33 cellular contexts compared by ENCODE assay signal in genomic region chr6:6861995-6862394, GRCh38.
"Had no signal": no experiment of that assay in that cellular context is flagged by ENCODE, and none has a peak within 500 bp of the region (broad histone marks: within the 10 kb centered on the region; RNA-seq: fewer than 3 reads in every experiment).

No MANE protein-coding gene starts in this region.

- DNase-seq: activated B cell treated with CpG ODN at 0.5 μM for 24 hours; activated CD4-positive, alpha-beta T cell treated with anti-CD3 and anti-CD28 coated beads for 48 hours; activated CD4-positive, alpha-beta T cell treated with anti-CD3 and anti-CD28 coated beads, Interleukin-2, amount 50 U/mL, for 1 hour; activated CD4-positive, alpha-beta T cell treated with anti-CD3 and anti-CD28 coated beads, Interleukin-2, amount 50 U/mL, for 48 hours; activated CD8-positive, alpha-beta memory T cell treated with anti-CD3 and anti-CD28 coated beads for 24 hours; activated CD8-positive, alpha-beta T cell treated with anti-CD3 and anti-CD28 coated beads for 36 hours; activated effector memory CD4-positive, alpha-beta T cell treated with anti-CD3 and anti-CD28 coated beads, Interleukin-2, amount 50 U/mL, for 16 hours; activated naive CD4-positive, alpha-beta T cell treated with anti-CD3 and anti-CD28 coated beads for 36 hours; activated naive CD8-positive, alpha-beta T cell treated with anti-CD3 and anti-CD28 coated beads, Interleukin-2, amount 10 ng/mL, durations not matched to agents 7 days and 5 days; activated T-cell treated with anti-CD3 and anti-CD28 coated beads, Interleukin-2, amount 50 U/mL, for 4 hours; central memory CD4-positive, alpha-beta T cell; cerebellar nuclear complex; dermis blood vessel endothelial cell; effector CD4-positive, alpha-beta T cell; effector memory CD8-positive, alpha-beta T cell; erythroblast; foreskin keratinocyte; gastrocnemius medialis; glutamatergic neuron; T-helper 1 cell; T-helper 17 cell; T1000 had no signal

- ATAC-seq: activated CD4-positive, CD25-positive, alpha-beta regulatory T cell treated with anti-CD3 and anti-CD28 coated beads, Interleukin-2, amount 50 U/mL, for 24 hours; activated CD8-positive, alpha-beta T cell treated with anti-CD3 and anti-CD28 coated beads for 36 hours; activated T-cell treated with anti-CD3 and anti-CD28 coated beads, Interleukin-2, amount 50 U/mL, for 4 hours; effector memory CD8-positive, alpha-beta T cell; foreskin keratinocyte; gastrocnemius medialis; T-helper 17 cell had no signal

- H3K36me3 Mint-ChIP-seq: activated naive CD4-positive, alpha-beta T cell treated with anti-CD3 and anti-CD28 coated beads, Interleukin-2, amount 50 U/mL, for 24 hours; activated naive CD8-positive, alpha-beta T cell treated with anti-CD3 and anti-CD28 coated beads, Interleukin-2, amount 10 ng/mL, durations not matched to agents 7 days and 5 days; brain had no signal

- H3K27me3 Mint-ChIP-seq: activated CD8-positive, alpha-beta T cell treated with anti-CD3 and anti-CD28 coated beads for 36 hours; activated naive CD4-positive, alpha-beta T cell treated with anti-CD3 and anti-CD28 coated beads, Interleukin-2, amount 50 U/mL, for 24 hours had no signal

- H3K4me3 Mint-ChIP-seq: activated B cell treated with CpG ODN at 0.5 μM for 24 hours; activated CD8-positive, alpha-beta T cell treated with anti-CD3 and anti-CD28 coated beads for 36 hours; activated naive CD4-positive, alpha-beta T cell treated with anti-CD3 and anti-CD28 coated beads for 36 hours; activated naive CD4-positive, alpha-beta T cell treated with anti-CD3 and anti-CD28 coated beads, Interleukin-2, amount 50 U/mL, for 24 hours; activated naive CD8-positive, alpha-beta T cell treated with anti-CD3 and anti-CD28 coated beads, Interleukin-2, amount 10 ng/mL, durations not matched to agents 7 days and 5 days; activated T-cell treated with anti-CD3 and anti-CD28 coated beads, Interleukin-2, amount 50 U/mL, for 4 hours; brain; effector memory CD8-positive, alpha-beta T cell; T-helper 17 cell; T-helper 2 cell treated with Interferon-gamma antibody and Interleukin-4, amounts not matched to agents 5 μg/mL and 100 μg/mL, for 36 hours had no signal

- H3K9me3 ChIP-seq: ascending aorta, breast epithelium, esophagus muscularis mucosa, gastrocnemius medialis had no signal

- H3K4me3 ChIP-seq: ascending aorta, breast epithelium, cardiac muscle cell, coronary artery, esophagus muscularis mucosa, gastrocnemius medialis had no signal

- H3K4me1 Mint-ChIP-seq: T-helper 17 cell had no signal

- H3K9me3 Mint-ChIP-seq: activated B cell treated with CpG ODN at 0.5 μM for 24 hours; activated CD8-positive, alpha-beta T cell treated with anti-CD3 and anti-CD28 coated beads for 36 hours; activated naive CD4-positive, alpha-beta T cell treated with anti-CD3 and anti-CD28 coated beads for 36 hours; activated naive CD4-positive, alpha-beta T cell treated with anti-CD3 and anti-CD28 coated beads, Interleukin-2, amount 50 U/mL, for 24 hours; activated naive CD8-positive, alpha-beta T cell treated with anti-CD3 and anti-CD28 coated beads, Interleukin-2, amount 10 ng/mL, durations not matched to agents 7 days and 5 days; activated T-cell treated with anti-CD3 and anti-CD28 coated beads, Interleukin-2, amount 50 U/mL, for 4 hours; activated T-helper 2 cell treated with anti-CD3 and anti-CD28 coated beads, Interferon-gamma antibody, Interleukin-2, Interleukin-4, amounts not matched to agents 10 μg/mL and 5 μg/mL and 100 μg/mL, durations not matched to agents 14 hours and 24 hours and 36 hours; effector memory CD8-positive, alpha-beta T cell; T-helper 2 cell treated with Interferon-gamma antibody and Interleukin-4, amounts not matched to agents 5 μg/mL and 100 μg/mL, for 36 hours had no signal

- H3K27me3 ChIP-seq: ascending aorta, breast epithelium, cardiac muscle cell, foreskin keratinocyte, gastrocnemius medialis had no signal

- H3K36me3 ChIP-seq: ascending aorta, breast epithelium, cardiac muscle cell, esophagus muscularis mucosa, gastrocnemius medialis, WERI-Rb-1 had no signal

- H3K27ac Mint-ChIP-seq: activated B cell treated with CpG ODN at 0.5 μM for 24 hours; activated CD8-positive, alpha-beta T cell treated with anti-CD3 and anti-CD28 coated beads for 36 hours; activated naive CD4-positive, alpha-beta T cell treated with anti-CD3 and anti-CD28 coated beads for 36 hours; activated naive CD4-positive, alpha-beta T cell treated with anti-CD3 and anti-CD28 coated beads, Interleukin-2, amount 50 U/mL, for 24 hours; activated naive CD8-positive, alpha-beta T cell treated with anti-CD3 and anti-CD28 coated beads, Interleukin-2, amount 10 ng/mL, durations not matched to agents 7 days and 5 days; activated T-helper 2 cell treated with anti-CD3 and anti-CD28 coated beads, Interferon-gamma antibody, Interleukin-2, Interleukin-4, amounts not matched to agents 10 μg/mL and 5 μg/mL and 100 μg/mL, durations not matched to agents 14 hours and 24 hours and 36 hours; brain; effector memory CD8-positive, alpha-beta T cell; T-helper 17 cell; T-helper 2 cell treated with Interferon-gamma antibody and Interleukin-4, amounts not matched to agents 5 μg/mL and 100 μg/mL, for 36 hours had no signal

- H3K27ac ChIP-seq: ascending aorta, breast epithelium, cardiac muscle cell, coronary artery, esophagus muscularis mucosa, foreskin keratinocyte, gastrocnemius medialis, WERI-Rb-1 had no signal

- H3K4me1 ChIP-seq: ascending aorta had no signal
